Comparison of ENCODE assay signal across 20 cellular contexts in the genomic region with DNA sequence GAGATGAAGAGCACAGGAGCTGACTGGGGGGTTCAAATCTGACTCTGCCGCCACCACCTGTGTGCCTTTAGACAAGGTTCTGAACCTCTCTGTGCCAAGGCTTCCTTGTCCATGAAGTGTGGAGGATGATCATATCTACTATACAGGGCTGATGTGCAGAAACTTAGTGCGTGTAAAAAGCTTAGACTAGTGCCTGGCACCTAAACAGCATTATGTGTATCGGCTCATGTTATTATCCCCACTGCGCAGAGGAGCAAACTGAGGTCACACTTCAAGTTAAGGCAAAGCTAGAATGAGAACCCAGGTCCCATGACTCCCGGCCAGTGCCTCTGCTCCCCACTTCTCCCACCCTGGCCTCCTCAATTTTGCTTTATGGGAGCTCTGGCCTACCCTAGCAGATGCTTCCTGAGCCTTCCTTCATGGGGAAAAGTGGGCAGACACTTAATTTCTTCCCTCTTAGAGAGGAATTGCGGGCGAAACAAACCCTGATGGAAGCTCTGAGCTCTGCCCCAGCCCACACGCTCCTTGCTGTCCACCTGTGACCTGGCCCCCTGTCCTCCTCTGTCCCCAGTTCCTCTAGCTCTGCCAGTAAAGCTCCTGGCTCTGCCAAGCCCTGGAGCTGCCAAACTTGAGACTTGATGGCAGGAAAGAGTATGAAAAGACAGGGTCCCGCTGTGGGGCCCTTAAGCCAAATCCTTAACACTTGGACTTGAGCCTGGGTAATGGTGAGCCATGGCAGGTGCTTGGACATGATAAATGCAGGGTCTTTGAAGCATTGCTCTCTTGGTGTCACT.
DNase-seq lines count a peak whose midpoint lies in the region; ATAC-seq, FAIRE-seq and TF ChIP-seq lines count a peak whose summit lies in the region.
"Had no signal": no experiment of that assay in that cellular context is flagged by ENCODE, and none has a peak within 500 bp of the region (broad histone marks: within the 10 kb centered on the region; RNA-seq: fewer than 3 reads in every experiment).

No MANE protein-coding gene starts in this region.

- H3K9me3 ChIP-seq in K562 (replicated peaks; ENCODE audit: control insufficient read depth, insufficient read depth, low read depth, low read length) (no peaks in the 10 kb centered on the region), osteoblast (ENCODE audit: low read depth, low read length) (no peaks in the 10 kb centered on the region), tibial nerve (no peaks in the 10 kb centered on the region)
- H3K9me3 ChIP-seq: Caco-2 had no signal

- H3K4me2 ChIP-seq in K562 (ENCODE audit: insufficient read depth, low read length): no peak overlapping the region
- no peak overlapping the region for H3K4me2 ChIP-seq in osteoblast (ENCODE audit: insufficient read depth, low read length)
- H3K4me2 ChIP-seq: GM23338 had no signal

- in situ Hi-C loops in K562 (cut with MboI): no loop called here

- no peak for TF ChIP-seq CTCF in K562 (IDR thresholded peaks at IDR 0.05 in 2 of 3, conservative IDR thresholded peaks at IDR 0.05 in 1 of 3; ENCODE audit: insufficient read depth in 2 of 3, low read depth in 1 of 3, low read length in 3 of 3)
- TF ChIP-seq CTCF in osteoblast (IDR thresholded peaks at IDR 0.05; ENCODE audit: extremely low read depth, low read depth, low read length): no peak
- no peak for TF ChIP-seq CTCF in tibial nerve (IDR thresholded peaks at IDR 0.05)

- H3K9me1 ChIP-seq in K562 (ENCODE audit: control insufficient read depth, insufficient read depth, low read length): no peaks in the 10 kb centered on the region

- H3K4me3 ChIP-seq in K562 (no peak overlapping the region), osteoblast (ENCODE audit: insufficient read depth, low read length) (no peak overlapping the region), tibial nerve (no peak overlapping the region)
- H3K4me3 ChIP-seq: GM23338 had no signal

- no peak overlapping the region for H3K9ac ChIP-seq in K562 (ENCODE audit: insufficient read depth in 1 of 2, low read depth in 2 of 2, low read length in 2 of 2)

- H2AFZ ChIP-seq in K562 (ENCODE audit: low read depth, low read length) (no peak overlapping the region), osteoblast (ENCODE audit: low read length) (no peak overlapping the region)
- H2AFZ ChIP-seq: GM23338 had no signal

- intact Hi-C loops in left ventricle myocardium superior (cut with micrococcal nuclease): no loop called here
- intact Hi-C loops in Right ventricle myocardium inferior (cut with DNase I): no loop called here
- intact Hi-C loops in K562 (cut with micrococcal nuclease): no loop called here

- H3K27ac ChIP-seq in K562 (ENCODE audit: extremely low read depth, low read depth, low read length): no peak overlapping the region
- no peak overlapping the region for H3K27ac ChIP-seq in osteoblast (ENCODE audit: low read depth, low read length)
- H3K27ac ChIP-seq in tibial nerve: no peak overlapping the region
- H3K27ac ChIP-seq: C4-2B had no signal

- no peak for TF ChIP-seq EP300 in K562 (IDR thresholded peaks at IDR 0.05; ENCODE audit: low read length)
- no peak for TF ChIP-seq EP300 in tibial nerve (IDR thresholded peaks at IDR 0.05)

- peak; percentile 50 for ATAC-seq in left ventricle myocardium superior
- no peak for ATAC-seq in Right ventricle myocardium inferior
- no peak for ATAC-seq in K562

- no peak for FAIRE-seq in K562 (lab: Jason Lieb, UNC)
- FAIRE-seq: A204.1, D721Med, GM12892, GM18507, H54 had no signal

- 4% methylated on average over 9 of the region's 9 CpGs for WGBS in K562 (ENCODE audit: insufficient coverage, low coverage, missing lambda C conversion rate)
- WGBS in tibial nerve, 2 donors: 91 to 95% methylated on average over 9 of the region's 9 CpGs

- CTCF ChIA-PET in K562 (lab: Yijun Ruan, JAX; ENCODE audit: low intra/inter-chr PET ratio): interaction anchor here (0.6 kb wide), 1 partner anchor 163 kb away, joined by 3 read pairs; no protein-coding TSS in a partner anchor

- H3K79me2 ChIP-seq in K562 (ENCODE audit: control insufficient read depth, insufficient read depth, low read length) (no peaks in the 10 kb centered on the region), osteoblast (ENCODE audit: insufficient read depth, low read length) (no peaks in the 10 kb centered on the region)

- POLR2A ChIA-PET in K562 (lab: Yijun Ruan, JAX): interaction anchor here (0.5 to 1.4 kb wide), 6 partner anchors 8 to 150 kb away, joined by 3 to 6 read pairs (median 4); no protein-coding TSS in a partner anchor

- BruUV-seq in K562 (replicated peaks; lab: Mats Ljungman, UMichigan): no TSS peak

- H3K36me3 ChIP-seq in K562 (ENCODE audit: control insufficient read depth, insufficient read depth, low read length): no peaks in the 10 kb centered on the region
- H3K36me3 ChIP-seq in osteoblast (ENCODE audit: insufficient read depth, low read length): no peaks in the 10 kb centered on the region
- no peaks in the 10 kb centered on the region for H3K36me3 ChIP-seq in tibial nerve

- 0 out of 5 replicates have a peak, but pooled peaks cover 0 to 5% of the 10 kb centered on the region in 2 experiments for H3K4me1 ChIP-seq in K562 (replicated peaks in 1 of 2; ENCODE audit: control insufficient read depth in 2 of 2, insufficient read depth in 2 of 2, low read length in 2 of 2)
- H3K4me1 ChIP-seq in osteoblast (ENCODE audit: insufficient read depth, low read length): no peaks in the 10 kb centered on the region
- peaks cover 0 to 11% (median 0%) of the 10 kb centered on the region in 4 donors for H3K4me1 ChIP-seq in tibial nerve
- H3K4me1 ChIP-seq: Caco-2 had no signal

- H3K27me3 ChIP-seq in K562 (ENCODE audit: control insufficient read depth in 2 of 2, insufficient read depth in 2 of 2, low read length in 2 of 2) (peaks cover 35 to 72% of the 10 kb centered on the region in 2 experiments), osteoblast (ENCODE audit: insufficient read depth, low read length) (peaks cover 17% of the 10 kb centered on the region), tibial nerve (no peaks in the 10 kb centered on the region)

- H4K20me1 ChIP-seq in K562 (replicated peaks; ENCODE audit: control insufficient read depth, insufficient read depth, low read length) (no peaks in the 10 kb centered on the region), osteoblast (ENCODE audit: insufficient read depth, low read length) (no peaks in the 10 kb centered on the region)

- no peak for DNase-seq in left ventricle myocardium superior
- DNase-seq in Right ventricle myocardium inferior (ENCODE audit: missing footprints): no peak
- DNase-seq in K562 (ENCODE audit: extremely low read depth in 1 of 4, low spot score in 3 of 4): no peak
- peak; percentile 72 for DNase-seq in cerebellum (ENCODE audit: low spot score)
- DNase-seq in osteoblast (ENCODE audit: insufficient read length, low spot score, missing footprints): peak; percentile 29
- no peak for DNase-seq in tibial nerve (ENCODE audit: low spot score in 2 of 2)
- DNase-seq in activated effector memory CD4-positive, alpha-beta T cell treated with Interleukin-2 at 50 U/mL for 16 hours: no peak
- DNase-seq: ACHN; Caco-2; CD4-positive, alpha-beta T cell; GDM1; HCEC 1CT; HFFc6 had no signal

- no peak for TF ChIP-seq RAD21 in K562 (CRISPR knock-in tag; conservative IDR thresholded peaks at IDR 0.05 in 1 of 2, IDR thresholded peaks at IDR 0.05 in 1 of 2)

- TF ChIP-seq POLR2A in K562 (conservative IDR thresholded peaks at IDR 0.05): no peak
- TF ChIP-seq POLR2A in tibial nerve (IDR thresholded peaks at IDR 0.05): no peak

TF ChIP-seq in K562, 482 proteins besides CTCF, POLR2A, EP300 and RAD21:
- no peak for TF ChIP-seq HNRNPH1 (optimal IDR thresholded peaks at IDR 0.05; ENCODE audit: low read depth, low read length)
- TF ChIP-seq BCOR (IDR thresholded peaks at IDR 0.05): peak; percentile 57; the same call in 1 of the 2 replicates
- TF ChIP-seq, protein P1, sequence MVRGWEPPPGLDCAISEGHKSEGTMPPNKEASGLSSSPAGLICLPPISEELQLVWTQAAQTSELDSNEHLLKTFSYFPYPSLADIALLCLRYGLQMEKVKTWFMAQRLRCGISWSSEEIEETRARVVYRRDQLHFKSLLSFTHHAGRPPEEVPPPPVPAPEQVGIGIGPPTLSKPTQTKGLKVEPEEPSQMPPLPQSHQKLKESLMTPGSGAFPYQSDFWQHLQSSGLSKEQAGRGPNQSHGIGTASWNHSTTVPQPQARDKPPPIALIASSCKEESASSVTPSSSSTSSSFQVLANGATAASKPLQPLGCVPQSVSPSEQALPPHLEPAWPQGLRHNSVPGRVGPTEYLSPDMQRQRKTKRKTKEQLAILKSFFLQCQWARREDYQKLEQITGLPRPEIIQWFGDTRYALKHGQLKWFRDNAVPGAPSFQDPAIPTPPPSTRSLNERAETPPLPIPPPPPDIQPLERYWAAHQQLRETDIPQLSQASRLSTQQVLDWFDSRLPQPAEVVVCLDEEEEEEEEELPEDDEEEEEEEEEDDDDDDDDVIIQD (CRISPR knock-in tag; IDR thresholded peaks at IDR 0.05): no peak
- no peak for TF ChIP-seq NRF1 (conservative IDR thresholded peaks at IDR 0.05 in 1 of 2, IDR thresholded peaks at IDR 0.05 in 1 of 2)
- peak; percentile 80 for TF ChIP-seq RBM25 (IDR thresholded peaks at IDR 0.05; ENCODE audit: low read depth, low read length, severe bottlenecking)
- TF ChIP-seq, protein P2, sequence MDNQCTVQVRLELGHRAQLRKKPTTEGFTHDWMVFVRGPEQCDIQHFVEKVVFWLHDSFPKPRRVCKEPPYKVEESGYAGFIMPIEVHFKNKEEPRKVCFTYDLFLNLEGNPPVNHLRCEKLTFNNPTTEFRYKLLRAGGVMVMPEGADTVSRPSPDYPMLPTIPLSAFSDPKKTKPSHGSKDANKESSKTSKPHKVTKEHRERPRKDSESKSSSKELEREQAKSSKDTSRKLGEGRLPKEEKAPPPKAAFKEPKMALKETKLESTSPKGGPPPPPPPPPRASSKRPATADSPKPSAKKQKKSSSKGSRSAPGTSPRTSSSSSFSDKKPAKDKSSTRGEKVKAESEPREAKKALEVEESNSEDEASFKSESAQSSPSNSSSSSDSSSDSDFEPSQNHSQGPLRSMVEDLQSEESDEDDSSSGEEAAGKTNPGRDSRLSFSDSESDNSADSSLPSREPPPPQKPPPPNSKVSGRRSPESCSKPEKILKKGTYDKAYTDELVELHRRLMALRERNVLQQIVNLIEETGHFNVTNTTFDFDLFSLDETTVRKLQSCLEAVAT (IDR thresholded peaks at IDR 0.05): no peak

Comparison
In these comparisons a context has a peak if more than half of its experiments do, and no peak if none do; other contexts are left out.
1. DNase-seq: peak in cerebellum (single experiment) and osteoblast (single experiment); none in left ventricle myocardium superior (single experiment), Right ventricle myocardium inferior (single experiment), K562 (0 of 4), tibial nerve (0 of 2) and activated effector memory CD4-positive, alpha-beta T cell treated with Interleukin-2 at 50 U/mL for 16 hours (single experiment).